In the genomic region with DNA sequence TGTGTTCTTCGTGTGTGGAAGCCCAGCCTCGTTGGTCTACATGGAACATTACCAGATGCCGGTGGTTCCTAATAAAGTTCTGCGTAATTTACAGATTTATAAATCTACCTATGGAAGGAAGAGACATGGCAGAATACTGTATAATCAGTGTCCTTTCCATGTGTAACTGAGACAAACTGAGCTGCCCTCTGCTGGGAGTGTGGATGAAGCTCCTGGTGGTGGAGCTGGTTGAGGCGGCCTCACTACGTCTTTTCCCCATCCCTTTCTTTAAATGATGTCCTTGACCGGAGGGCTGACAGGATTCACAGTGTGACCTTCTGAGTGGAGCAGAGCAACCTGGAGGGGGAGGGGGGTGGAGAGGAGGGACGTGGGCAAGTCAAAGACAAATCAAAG, we compare ENCODE assay signal across 17 cellular contexts.
DNase-seq lines count a peak whose midpoint lies in the region; ATAC-seq, FAIRE-seq and TF ChIP-seq lines count a peak whose summit lies in the region.
"Had no signal": no experiment of that assay in that cellular context is flagged by ENCODE, and none has a peak within 500 bp of the region (broad histone marks: within the 10 kb centered on the region; RNA-seq: fewer than 3 reads in every experiment).

No MANE protein-coding gene starts in this region.

- H4K8ac ChIP-seq in H9 (replicated peaks; ENCODE audit: insufficient read length, low read depth, low read length) (no peak overlapping the region), H1 (ENCODE audit: extremely low read depth, insufficient read depth, low read length) (no peak overlapping the region), mesendoderm (ENCODE audit: low read depth, low read length) (no peak overlapping the region)

- H3K4me2 ChIP-seq in H9 (ENCODE audit: insufficient read depth, insufficient read length, low read length): no peak overlapping the region
- no peak overlapping the region for H3K4me2 ChIP-seq in H1 (ENCODE audit: insufficient read depth in 1 of 2, low read depth in 2 of 2, low read length in 2 of 2)
- H3K4me2 ChIP-seq in mesendoderm (ENCODE audit: low read length): no peak overlapping the region
- H3K4me2 ChIP-seq: BLaER1 had no signal

- WGBS in H9 (ENCODE audit: extremely low coverage, insufficient read length, low lambda C conversion rate): no CpG with 5 or more reads among the region's 8 CpGs
- 78% methylated on average over 8 of the region's 8 CpGs; no CpG with 5 or more reads in 1 of the 2 experiments for WGBS in H1 (ENCODE audit: extremely low coverage in 1 of 2, insufficient coverage in 1 of 2, insufficient read length in 1 of 2, insufficient replicate concordance in 2 of 2, low coverage in 1 of 2, low lambda C conversion rate in 2 of 2, missing lambda C conversion rate in 1 of 2), 2 experiments
- WGBS in mesendoderm (ENCODE audit: extremely low coverage, insufficient coverage, low lambda C conversion rate): no CpG with 5 or more reads among the region's 8 CpGs

- DNase-seq in H9 (peak; percentile 32), SK-MEL-5 (ENCODE audit: low read depth, low spot score) (peak; percentile 42), H1 (ENCODE audit: low read depth in 1 of 2, low spot score in 2 of 2) (no peak), mesendoderm (peak; percentile 53), DMS53 (lab: John Stamatoyannopoulos, UW) (no peak), NCI-H2107 (lab: John Stamatoyannopoulos, UW) (no peak)

- TF ChIP-seq CTCF in H9 (conservative IDR thresholded peaks at IDR 0.05): no peak
- TF ChIP-seq CTCF in H1 (IDR thresholded peaks at IDR 0.05; ENCODE audit: control extremely low read depth in 1 of 3, insufficient read depth in 1 of 3, low read depth in 1 of 3, low read length in 3 of 3): peak in 2 of 3 experiments; percentile 3 to 30; a peak in 3 of 4 replicates

- FAIRE-seq in H1 (lab: Jason Lieb, UNC): no peak
- FAIRE-seq: colon had no signal

- H4K5ac ChIP-seq in H9 (ENCODE audit: insufficient read length, low read depth, low read length): no peak overlapping the region
- no peak overlapping the region for H4K5ac ChIP-seq in H1 (ENCODE audit: insufficient read length, low read depth, low read length)
- H4K5ac ChIP-seq in mesendoderm (ENCODE audit: low read length): no peak overlapping the region

- H3K4ac ChIP-seq in H9 (ENCODE audit: low read depth, low read length) (no peak overlapping the region), H1 (replicated peaks; ENCODE audit: insufficient read length, low read depth, low read length) (no peak overlapping the region), mesendoderm (ENCODE audit: low read depth, low read length) (no peak overlapping the region)

- H3K4me1 ChIP-seq in H9 (ENCODE audit: insufficient read depth, low read length): no peaks in the 10 kb centered on the region
- peaks cover 0 to 4% (median 0%) of the 10 kb centered on the region in 4 experiments; a peak in 4 of 7 replicates for H3K4me1 ChIP-seq in H1 (replicated peaks in 1 of 4; ENCODE audit: control insufficient read depth in 3 of 4, insufficient read depth in 4 of 4, low read length in 3 of 4)
- peaks cover 3% of the 10 kb centered on the region for H3K4me1 ChIP-seq in mesendoderm (ENCODE audit: control insufficient read depth, low read depth, low read length)
- H3K4me1 ChIP-seq: BLaER1, transverse colon had no signal

- POLR2A ChIA-PET in H1 (lab: Charles Lee; ENCODE audit: partially characterized antibody): interaction anchor here (0.9 to 1.4 kb wide), 2 partner anchors 391 to 409 kb away, joined by 3 to 4 read pairs; a partner anchor contains a TSS

- no peak overlapping the region for H3K56ac ChIP-seq in H9 (ENCODE audit: insufficient read length, low read depth, low read length)
- H3K56ac ChIP-seq in H1 (replicated peaks; ENCODE audit: insufficient read length, low read depth, low read length): no peak overlapping the region
- no peak overlapping the region for H3K56ac ChIP-seq in mesendoderm (ENCODE audit: low read length)

- no peak for ATAC-seq in GM18511 (IDR thresholded peaks at IDR 0.05; ENCODE audit: unreplicated experiment)

- H3K4me3 Mint-ChIP-seq in H9: no peak overlapping the region
- H3K4me3 Mint-ChIP-seq: activated CD8-positive, alpha-beta T cell treated with anti-CD3 and anti-CD28 coated beads, Interleukin-2, amount 10 ng/mL, durations not matched to agents 7 days and 5 days; activated naive CD4-positive, alpha-beta T cell treated with anti-CD3 and anti-CD28 coated beads, Interleukin-2, amount 10 ng/mL, durations not matched to agents 7 days and 5 days; activated T-cell treated with anti-CD3 and anti-CD28 coated beads, Interleukin-2, amount 50 U/mL, for 24 hours; nephron progenitor cell; stimulated activated naive CD8-positive, alpha-beta T cell treated with anti-CD3 and anti-CD28 coated beads, Interleukin-15, amount 100 ng/mL, for 72 hours had no signal

- H4K91ac ChIP-seq in H9 (ENCODE audit: insufficient read length, low read depth, low read length): no peak overlapping the region
- H4K91ac ChIP-seq in H1 (replicated peaks; ENCODE audit: insufficient read length, low read length): no peak overlapping the region

- no peaks in the 10 kb centered on the region for H3K79me1 ChIP-seq in H9 (ENCODE audit: insufficient read depth, low read depth, low read length, poor library complexity, severe bottlenecking)
- H3K79me1 ChIP-seq in H1 (ENCODE audit: low read depth, low read length): no peaks in the 10 kb centered on the region
- no peaks in the 10 kb centered on the region for H3K79me1 ChIP-seq in mesendoderm (ENCODE audit: low read length)

- H2BK120ac ChIP-seq in H9 (ENCODE audit: low read depth, low read length, poor library complexity, severe bottlenecking) (no peak overlapping the region), H1 (replicated peaks; ENCODE audit: low read depth, low read length) (no peak overlapping the region), mesendoderm (ENCODE audit: low read depth, low read length) (no peak overlapping the region)

- H4K20me1 ChIP-seq in H9 (ENCODE audit: control insufficient read depth, insufficient read depth, insufficient read length): no peaks in the 10 kb centered on the region
- H4K20me1 ChIP-seq in H1 (replicated peaks in 1 of 2; ENCODE audit: control insufficient read depth in 1 of 2, insufficient read depth in 2 of 2, low read length in 2 of 2): no peaks in the 10 kb centered on the region
- H4K20me1 ChIP-seq: BLaER1 had no signal

- H3K14ac ChIP-seq in H9 (ENCODE audit: insufficient read depth, low read length): no peak overlapping the region
- H3K14ac ChIP-seq in H1 (ENCODE audit: insufficient read length): no peak overlapping the region

- peak in 1 of 2 experiments; percentile 17; a peak in 1 of 4 replicates for TF ChIP-seq RAD21 in H1 (IDR thresholded peaks at IDR 0.05 in 1 of 2, conservative IDR thresholded peaks at IDR 0.05 in 1 of 2; ENCODE audit: low read depth in 2 of 2, low read length in 2 of 2)

- no peak overlapping the region for H3K27ac Mint-ChIP-seq in H9
- H3K27ac Mint-ChIP-seq: activated CD8-positive, alpha-beta T cell treated with anti-CD3 and anti-CD28 coated beads, Interleukin-2, amount 10 ng/mL, durations not matched to agents 7 days and 5 days; activated naive CD4-positive, alpha-beta T cell treated with anti-CD3 and anti-CD28 coated beads, Interleukin-2, amount 10 ng/mL, durations not matched to agents 7 days and 5 days; activated T-cell treated with anti-CD3 and anti-CD28 coated beads, Interleukin-2, amount 50 U/mL, for 24 hours had no signal

- no peak overlapping the region for H3T11ph ChIP-seq in H9 (ENCODE audit: low read length)

- TF ChIP-seq EP300 in H1 (IDR thresholded peaks at IDR 0.05; ENCODE audit: borderline replicate concordance in 1 of 2, low read depth in 2 of 2, low read length in 2 of 2): no peak

- H2BK15ac ChIP-seq in H9 (ENCODE audit: low read depth, low read length) (no peak overlapping the region), H1 (ENCODE audit: low read length) (no peak overlapping the region), mesendoderm (replicated peaks; ENCODE audit: low read depth) (no peak overlapping the region)

- no peaks in the 10 kb centered on the region for H3K9me3 ChIP-seq in H9 (ENCODE audit: control insufficient read depth, low read depth, low read length)
- H3K9me3 ChIP-seq in H1 (ENCODE audit: insufficient read depth in 2 of 2, low read depth in 1 of 2, low read length in 1 of 2): no peaks in the 10 kb centered on the region
- H3K9me3 ChIP-seq: BLaER1, gastrocnemius medialis, transverse colon had no signal

- H3K27ac ChIP-seq in H9 (ENCODE audit: insufficient read length, low read depth, low read length) (no peak overlapping the region), H1 (ENCODE audit: low read depth, low read length) (no peak overlapping the region), mesendoderm (ENCODE audit: low read depth, low read length) (no peak overlapping the region)
- H3K27ac ChIP-seq: BLaER1, gastrocnemius medialis, transverse colon, VCaP had no signal

- H3K9me3 Mint-ChIP-seq in H9: no peaks in the 10 kb centered on the region
- H3K9me3 Mint-ChIP-seq: activated naive CD4-positive, alpha-beta T cell treated with anti-CD3 and anti-CD28 coated beads, Interleukin-2, amount 10 ng/mL, durations not matched to agents 7 days and 5 days; activated T-cell treated with anti-CD3 and anti-CD28 coated beads, Interleukin-2, amount 50 U/mL, for 24 hours; nephron progenitor cell; stimulated activated naive CD8-positive, alpha-beta T cell treated with anti-CD3 and anti-CD28 coated beads, Interleukin-15, amount 100 ng/mL, for 72 hours had no signal

- no peak overlapping the region for H3K9ac ChIP-seq in H9 (ENCODE audit: extremely low read depth, insufficient read length, low read length)
- no peak overlapping the region for H3K9ac ChIP-seq in H1 (replicated peaks in 1 of 4; ENCODE audit: extremely low read depth in 1 of 4, low read depth in 3 of 4, low read length in 3 of 4)
- no peak overlapping the region for H3K9ac ChIP-seq in mesendoderm (ENCODE audit: low read length)
- H3K9ac ChIP-seq: BLaER1 had no signal

- H3K23me2 ChIP-seq in H9 (ENCODE audit: insufficient read length, low read depth, low read length, poor library complexity, severe bottlenecking) (no peaks in the 10 kb centered on the region), H1 (ENCODE audit: low read depth, low read length) (no peaks in the 10 kb centered on the region; the same call in 1 of the 2 replicates)

- H2BK5ac ChIP-seq in H9 (ENCODE audit: insufficient read length, low read length) (no peak overlapping the region), H1 (ENCODE audit: low read depth, low read length) (no peak overlapping the region), mesendoderm (ENCODE audit: low read length) (no peak overlapping the region)

- no peak overlapping the region for H3K18ac ChIP-seq in H9 (ENCODE audit: insufficient read length, low read depth, low read length)
- no peak overlapping the region for H3K18ac ChIP-seq in H1 (ENCODE audit: extremely low read depth, low read length)
- no peak overlapping the region for H3K18ac ChIP-seq in mesendoderm (ENCODE audit: low read length)

- H3K79me2 ChIP-seq in H9 (ENCODE audit: insufficient read depth, low read length) (no peaks in the 10 kb centered on the region), H1 (ENCODE audit: control insufficient read depth in 1 of 2, insufficient read depth in 2 of 2, low read length in 2 of 2) (no peaks in the 10 kb centered on the region), mesendoderm (ENCODE audit: control insufficient read depth, insufficient read depth, low read length) (no peaks in the 10 kb centered on the region)

- H3K4me3 ChIP-seq in H1 (ENCODE audit: extremely low read depth in 1 of 4, insufficient read depth in 2 of 4, low read depth in 3 of 4, low read length in 4 of 4): no peak overlapping the region
- no peak overlapping the region for H3K4me3 ChIP-seq in mesendoderm (ENCODE audit: low read length)
- H3K4me3 ChIP-seq: BLaER1, gastrocnemius medialis, transverse colon had no signal

- no peak overlapping the region for H3K23ac ChIP-seq in H9 (ENCODE audit: insufficient read length, low read depth, low read length)
- H3K23ac ChIP-seq in H1 (ENCODE audit: insufficient read length): no peak overlapping the region
- H3K23ac ChIP-seq in mesendoderm (ENCODE audit: low read length): no peak overlapping the region

- H2BK20ac ChIP-seq in H9 (ENCODE audit: low read depth, low read length, poor library complexity, severe bottlenecking): no peak overlapping the region
- H2BK20ac ChIP-seq in H1 (ENCODE audit: low read length): no peak overlapping the region

- H2BK12ac ChIP-seq in H9 (ENCODE audit: insufficient read length, low read depth, low read length) (no peak overlapping the region), H1 (ENCODE audit: low read depth, low read length) (no peak overlapping the region)

- CTCF ChIA-PET in H1 (lab: Charles Lee; ENCODE audit: partially characterized antibody): interaction anchor here (0.5 to 4.3 kb wide), 63 partner anchors 8 to 603 kb away, joined by 3 to 81 read pairs (median 5); a partner anchor contains a TSS

- H2AFZ ChIP-seq in H9 (ENCODE audit: low read length) (no peak overlapping the region), H1 (ENCODE audit: low read length) (no peak overlapping the region)

- H3K36me3 Mint-ChIP-seq in H9 (ENCODE audit: insufficient read depth in 1 of 3, low read depth in 3 of 3): no peaks in the 10 kb centered on the region
- H3K36me3 Mint-ChIP-seq: activated naive CD4-positive, alpha-beta T cell treated with anti-CD3 and anti-CD28 coated beads, Interleukin-2, amount 10 ng/mL, durations not matched to agents 7 days and 5 days had no signal

- peaks cover 4% of the 10 kb centered on the region; the same call in 1 of the 2 replicates for H3K27me3 Mint-ChIP-seq in H9 (ENCODE audit: low read depth)

- in situ Hi-C loops in SK-MEL-5 (cut with HindIII; ENCODE audit: low pct_unique_long_range_greater_than_20kb, low sequenced_read_pairs): no loop called here

- H3K36me3 ChIP-seq in H1 (ENCODE audit: control insufficient read depth in 2 of 4, insufficient read depth in 4 of 4, low read length in 3 of 4) (no peaks in the 10 kb centered on the region), mesendoderm (ENCODE audit: control insufficient read depth, insufficient read depth, low read length) (no peaks in the 10 kb centered on the region)
- H3K36me3 ChIP-seq: BLaER1, gastrocnemius medialis, transverse colon had no signal

- H2AK5ac ChIP-seq in H9 (ENCODE audit: insufficient read length, low read length) (no peak overlapping the region), H1 (ENCODE audit: low read depth, low read length) (no peak overlapping the region), mesendoderm (ENCODE audit: low read length) (no peak overlapping the region)

- no peaks in the 10 kb centered on the region; the same call in 1 of the 2 replicates for H3K27me3 ChIP-seq in H9 (ENCODE audit: insufficient read depth, low read length)
- no peaks in the 10 kb centered on the region for H3K27me3 ChIP-seq in H1 (replicated peaks in 1 of 4; ENCODE audit: control insufficient read depth in 3 of 4, extremely low read depth in 1 of 4, insufficient read depth in 3 of 4, low read length in 3 of 4)
- H3K27me3 ChIP-seq in mesendoderm (ENCODE audit: insufficient read depth, low read length, poor library complexity): no peaks in the 10 kb centered on the region
- H3K27me3 ChIP-seq: BLaER1, gastrocnemius medialis, transverse colon had no signal

- H3K4me1 Mint-ChIP-seq in H9: peaks cover 14 to 18% of the 10 kb centered on the region in 2 experiments
- H3K4me1 Mint-ChIP-seq: activated naive CD4-positive, alpha-beta T cell treated with anti-CD3 and anti-CD28 coated beads, Interleukin-2, amount 10 ng/mL, durations not matched to agents 7 days and 5 days had no signal

- TF ChIP-seq POLR2A in H1 (IDR thresholded peaks at IDR 0.05; ENCODE audit: control extremely low read depth in 1 of 2, low read depth in 2 of 2, low read length in 2 of 2): no peak

Comparison
In these comparisons a context has a peak if more than half of its experiments do, and no peak if none do; other contexts are left out.
1. DNase-seq: peak in H9 (single experiment), SK-MEL-5 (single experiment) and mesendoderm (single experiment); none in H1 (0 of 2), DMS53 (single experiment) and NCI-H2107 (single experiment).